10 cellular contexts compared by ENCODE assay signal in the genomic region with DNA sequence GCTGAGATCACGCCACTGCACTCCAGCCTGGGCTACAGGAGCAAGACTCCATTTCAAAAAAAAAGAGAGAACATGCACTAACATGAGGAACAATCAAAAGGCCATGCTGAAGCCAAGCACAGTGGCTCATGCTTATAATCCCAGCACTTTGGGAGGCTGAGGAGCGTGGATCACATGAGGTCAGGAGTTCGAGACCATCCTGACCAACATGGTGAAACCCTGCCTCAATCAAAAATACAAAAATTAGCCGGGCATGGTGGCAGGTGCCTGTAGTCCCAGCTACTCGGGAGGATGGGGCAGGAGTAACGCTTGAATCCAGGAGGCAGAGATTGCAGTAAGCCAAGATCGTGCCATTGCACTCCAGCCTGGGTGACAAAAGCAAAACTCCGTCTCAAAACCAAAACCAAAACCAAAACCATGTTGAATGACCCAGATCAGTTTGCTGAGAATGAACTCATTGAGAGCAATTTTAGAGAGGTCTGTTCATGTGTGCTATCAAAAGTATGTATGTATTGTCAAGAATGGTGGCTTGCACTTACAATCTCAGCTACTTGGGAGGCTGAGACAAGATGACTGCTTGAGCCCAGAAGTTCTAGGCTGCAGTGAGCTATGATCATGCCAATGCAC. TPM values are rescaled to one million over a fixed set of nuclear protein-coding genes. Genes with fewer than 3 reads are reported as not detected.
A peak's percentile ranks its signal among the peaks of the same experiment; 100 is the strongest.
DNase-seq lines count a peak whose midpoint lies in the region; ATAC-seq and TF ChIP-seq lines count a peak whose summit lies in the region.
"Had no signal": no experiment of that assay in that cellular context is flagged by ENCODE, and none has a peak within 500 bp of the region (broad histone marks: within the 10 kb centered on the region; RNA-seq: fewer than 3 reads in every experiment).

No MANE protein-coding gene starts in this region.

- H3K27ac ChIP-seq in naive thymus-derived CD4-positive, alpha-beta T cell (ENCODE audit: low read depth, low read length), result no peak overlapping the region
- H3K27ac ChIP-seq in foreskin keratinocyte, result no peak overlapping the region
- H3K27ac ChIP-seq: suprapubic skin had no signal

- TF ChIP-seq CTCF in foreskin keratinocyte (conservative IDR thresholded peaks at IDR 0.05), result no peak

- peaks cover 24 to 72% (median 64%) of the 10 kb centered on the region in 7 donors for H3K4me1 Mint-ChIP-seq in naive thymus-derived CD4-positive, alpha-beta T cell

- ATAC-seq in HG03442 (IDR thresholded peaks at IDR 0.05; ENCODE audit: unreplicated experiment) (peak; percentile 37), foreskin keratinocyte (no peak), GM19397 (IDR thresholded peaks at IDR 0.05; ENCODE audit: unreplicated experiment) (no peak)
- ATAC-seq in activated naive CD4-positive, alpha-beta T cell treated with anti-CD3 and anti-CD28 coated beads, Interleukin-2, amount 50 U/mL, for 72 hours, result peak; percentile 36 to 60
- peak; percentile 47 for ATAC-seq in naive thymus-derived CD4-positive, alpha-beta T cell

- H3K27ac Mint-ChIP-seq in activated naive CD4-positive, alpha-beta T cell treated with anti-CD3 and anti-CD28 coated beads, Interleukin-2, amount 50 U/mL, for 72 hours, result peak overlapping the region; percentile 68 to 76
- peak overlapping the region in 8 of 9 donors; percentile 39 to 84 (median 65) for H3K27ac Mint-ChIP-seq in naive thymus-derived CD4-positive, alpha-beta T cell

- DNase-seq in activated naive CD4-positive, alpha-beta T cell treated with anti-CD3 and anti-CD28 coated beads, Interleukin-2, amount 50 U/mL, for 72 hours (ENCODE audit: low spot score in 2 of 2), result no peak
- DNase-seq in naive thymus-derived CD4-positive, alpha-beta T cell, result peak in 3 of 9 donors; percentile 4 to 11 (median 7)
- DNase-seq in foreskin keratinocyte, result no peak
- no peak for DNase-seq in SHP77 treated with DMSO at 0.1 percent for 48 hours (lab: John Stamatoyannopoulos, UW)
- DNase-seq in SKM-1 (lab: John Stamatoyannopoulos, UW; ENCODE audit: unreplicated experiment), result no peak
- DNase-seq: hypothalamus had no signal

- peaks cover 0 to 23% of the 10 kb centered on the region in 2 donors for H3K36me3 Mint-ChIP-seq in activated naive CD4-positive, alpha-beta T cell treated with anti-CD3 and anti-CD28 coated beads, Interleukin-2, amount 50 U/mL, for 72 hours
- H3K36me3 Mint-ChIP-seq in naive thymus-derived CD4-positive, alpha-beta T cell, result peaks cover 0 to 23% (median 7%) of the 10 kb centered on the region in 5 donors

- H3K27me3 ChIP-seq in naive thymus-derived CD4-positive, alpha-beta T cell (ENCODE audit: control insufficient read depth in 2 of 2, insufficient read depth in 2 of 2, low read length in 2 of 2), result no peaks in the 10 kb centered on the region
- H3K27me3 ChIP-seq in foreskin keratinocyte, result no peaks in the 10 kb centered on the region
- H3K27me3 ChIP-seq: suprapubic skin had no signal

- peak overlapping the region in 8 of 10 donors; percentile 13 to 64 (median 49) for H3K4me3 Mint-ChIP-seq in naive thymus-derived CD4-positive, alpha-beta T cell

- H3K9me3 ChIP-seq in naive thymus-derived CD4-positive, alpha-beta T cell (ENCODE audit: control insufficient read depth in 2 of 3, low read length in 3 of 3), result no peaks in the 10 kb centered on the region
- H3K9me3 ChIP-seq: suprapubic skin had no signal

- peak overlapping the region; percentile 20; the same call in 1 of the 2 replicates for H3K4me3 ChIP-seq in GM08714 (ENCODE audit: low read length)
- no peak overlapping the region for H3K4me3 ChIP-seq in naive thymus-derived CD4-positive, alpha-beta T cell (ENCODE audit: low read length)
- H3K4me3 ChIP-seq: suprapubic skin had no signal

- CTCF ChIA-PET in naive thymus-derived CD4-positive, alpha-beta T cell (lab: Charles Lee), result interaction anchor here (0.6 kb wide), 1 partner anchor 19 kb away, joined by 5 read pairs; no protein-coding TSS in a partner anchor

- H3K36me3 ChIP-seq in naive thymus-derived CD4-positive, alpha-beta T cell (ENCODE audit: control insufficient read depth in 2 of 3, insufficient read depth in 3 of 3, low read length in 3 of 3), result peaks cover 0 to 4% (median 1%) of the 10 kb centered on the region in 3 experiments

- peaks cover 15 to 37% of the 10 kb centered on the region in 2 donors for H3K4me1 ChIP-seq in naive thymus-derived CD4-positive, alpha-beta T cell (ENCODE audit: control insufficient read depth in 2 of 2, insufficient read depth in 2 of 2, low read length in 2 of 2)
- H3K4me1 ChIP-seq in foreskin keratinocyte, result peaks cover 29% of the 10 kb centered on the region

- no peaks in the 10 kb centered on the region for H3K27me3 Mint-ChIP-seq in naive thymus-derived CD4-positive, alpha-beta T cell

- intact Hi-C loops in naive thymus-derived CD4-positive, alpha-beta T cell (cut with micrococcal nuclease), result loop anchor here (2.0 to 5.0 kb wide), 3 partner anchors 14 to 44 kb away; partner anchors contain the start of gene PDS5A (in 2 of the 2)

- H3K9me3 Mint-ChIP-seq in activated naive CD4-positive, alpha-beta T cell treated with anti-CD3 and anti-CD28 coated beads, Interleukin-2, amount 50 U/mL, for 72 hours, result no peaks in the 10 kb centered on the region
- peaks cover 0 to 2% (median 0%) of the 10 kb centered on the region in 11 donors for H3K9me3 Mint-ChIP-seq in naive thymus-derived CD4-positive, alpha-beta T cell

- POLR2A ChIA-PET in naive thymus-derived CD4-positive, alpha-beta T cell (lab: Charles Lee), result no interaction called here

RNA-seq across cellular contexts. Expression of gene PDS5A, which starts 44.8 kb away (rescaled TPM):
- total RNA-seq in activated naive CD4-positive, alpha-beta T cell treated with anti-CD3 and anti-CD28 coated beads, Interleukin-2, amount 50 U/mL, for 72 hours, result 100 to 1,000 TPM in 1 of 2 donors, 10 to 100 TPM in 1; 95.7 to 105 TPM
- 100 to 1,000 TPM in 2 of 5 experiments, 10 to 100 TPM in 3; 92.7 to 102 (median 98.5) TPM for total RNA-seq in naive thymus-derived CD4-positive, alpha-beta T cell
- polyA plus RNA-seq in naive thymus-derived CD4-positive, alpha-beta T cell, result 10 to 100 TPM; 42.8 to 48.4 TPM
- total RNA-seq in foreskin keratinocyte, result 75.5 and 77.2 TPM in 2 replicates
- polyA plus RNA-seq in foreskin keratinocyte, result 15.1 and 18.3 TPM in 2 replicates

Comparison
In these comparisons a context has a peak if more than half of its experiments do, and no peak if none do; other contexts are left out.
1. ATAC-seq: peak in HG03442 (single experiment), activated naive CD4-positive, alpha-beta T cell treated with anti-CD3 and anti-CD28 coated beads, Interleukin-2, amount 50 U/mL, for 72 hours (2 of 2) and naive thymus-derived CD4-positive, alpha-beta T cell (single experiment); none in foreskin keratinocyte (single experiment) and GM19397 (single experiment).